In the genomic region with DNA sequence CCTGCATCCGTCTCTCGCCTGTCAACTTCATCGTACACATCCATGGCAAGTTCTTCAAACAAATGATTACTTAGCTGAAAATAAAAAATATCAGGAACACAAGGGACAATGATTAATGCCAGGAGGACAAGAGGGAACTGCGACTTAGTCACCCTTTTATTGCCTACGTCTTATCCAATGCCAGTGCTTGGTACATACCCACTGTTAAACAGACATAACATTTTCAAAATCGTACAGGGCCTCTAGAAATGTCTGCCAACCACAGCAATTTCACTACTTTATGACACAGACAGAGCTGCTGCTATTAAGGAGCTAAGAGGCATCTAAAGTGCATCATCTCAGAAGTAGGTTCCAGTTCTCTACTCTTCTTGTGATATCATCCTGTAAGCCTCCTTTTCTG, we compare ENCODE assay signal across 23 cellular contexts. TPM values are rescaled to one million over a fixed set of nuclear protein-coding genes. Genes with fewer than 3 reads are reported as not detected.
DNase-seq lines count a peak whose midpoint lies in the region; ATAC-seq, FAIRE-seq and TF ChIP-seq lines count a peak whose summit lies in the region.
"Had no signal": no experiment of that assay in that cellular context is flagged by ENCODE, and none has a peak within 500 bp of the region (broad histone marks: within the 10 kb centered on the region; RNA-seq: fewer than 3 reads in every experiment).

No MANE protein-coding gene starts in this region.

- H3K4me1 Mint-ChIP-seq in activated naive CD4-positive, alpha-beta T cell treated with anti-CD3 and anti-CD28 coated beads, Interleukin-2, amount 50 U/mL, for 24 hours: peaks cover 9% of the 10 kb centered on the region
- peaks cover 5% of the 10 kb centered on the region for H3K4me1 Mint-ChIP-seq in activated T-helper 17 cell treated with anti-CD3 and anti-CD28 coated beads, Interleukin-2, amount 50 U/mL, for 72 hours

- H3K36me3 Mint-ChIP-seq in activated naive CD4-positive, alpha-beta T cell treated with anti-CD3 and anti-CD28 coated beads, Interleukin-2, amount 50 U/mL, for 24 hours: peaks cover 7% of the 10 kb centered on the region
- peaks cover 98% of the 10 kb centered on the region for H3K36me3 Mint-ChIP-seq in activated T-helper 17 cell treated with anti-CD3 and anti-CD28 coated beads, Interleukin-2, amount 50 U/mL, for 72 hours (ENCODE audit: low read depth)

- H3K4me3 Mint-ChIP-seq in activated naive CD4-positive, alpha-beta T cell treated with anti-CD3 and anti-CD28 coated beads, Interleukin-2, amount 50 U/mL, for 24 hours: no peak overlapping the region
- H3K4me3 Mint-ChIP-seq in activated T-helper 17 cell treated with anti-CD3 and anti-CD28 coated beads, Interleukin-2, amount 50 U/mL, for 72 hours: no peak overlapping the region

- H3K9ac ChIP-seq in HepG2 (ENCODE audit: insufficient read depth, low read depth, low read length): no peak overlapping the region

- no peaks in the 10 kb centered on the region for H4K20me1 ChIP-seq in HepG2 (ENCODE audit: insufficient read depth, low read length)

- H3K27ac ChIP-seq in heart left ventricle (peak overlapping the region in 9 of 12 donors; percentile 1 to 71 (median 56)), HepG2 (ENCODE audit: extremely low read length, insufficient read depth, low read length) (no peak overlapping the region)
- H3K27ac ChIP-seq: uterus had no signal

- in situ Hi-C loops in G401 (cut with HindIII; ENCODE audit: low sequenced_read_pairs): loop anchor here (5.0 to 10.0 kb wide), 2 partner anchors 96 to 107 kb away; no protein-coding TSS in a partner anchor
- in situ Hi-C loops in HepG2 (cut with HindIII; ENCODE audit: extremely low pct_ligation_motif_present, low pct_unique_long_range_greater_than_20kb): no loop called here

- no peaks in the 10 kb centered on the region for H3K79me2 ChIP-seq in HepG2 (ENCODE audit: insufficient read depth, low read length)

- peak overlapping the region; percentile 2 for H3K27ac Mint-ChIP-seq in activated naive CD4-positive, alpha-beta T cell treated with anti-CD3 and anti-CD28 coated beads, Interleukin-2, amount 50 U/mL, for 24 hours
- H3K27ac Mint-ChIP-seq in activated T-helper 17 cell treated with anti-CD3 and anti-CD28 coated beads, Interleukin-2, amount 50 U/mL, for 72 hours: no peak overlapping the region
- H3K27ac Mint-ChIP-seq: IgD-negative memory B cell had no signal

- no peaks in the 10 kb centered on the region for H3K9me3 ChIP-seq in heart left ventricle
- no peaks in the 10 kb centered on the region for H3K9me3 ChIP-seq in HepG2 (ENCODE audit: low read length)
- H3K9me3 ChIP-seq: left lung, uterus had no signal

- TF ChIP-seq EP300 in HepG2 (IDR thresholded peaks at IDR 0.05; ENCODE audit: low read depth in 2 of 2, low read length in 2 of 2): no peak
- TF ChIP-seq EP300 in HepG2 (CRISPR knock-in tag; IDR thresholded peaks at IDR 0.05; ENCODE audit: borderline replicate concordance): no peak

- no TSS peak for BruUV-seq in HepG2 (replicated peaks; lab: Mats Ljungman, UMichigan)

- no peak for DNase-seq in activated naive CD4-positive, alpha-beta T cell (lab: John Stamatoyannopoulos, UW)
- DNase-seq in heart left ventricle (no peak), G401 (ENCODE audit: low spot score) (no peak), HepG2 (ENCODE audit: low spot score) (no peak), NCI-H2227 (lab: John Stamatoyannopoulos, UW; ENCODE audit: unreplicated experiment) (no peak)
- DNase-seq: activated CD4-positive, alpha-beta T cell treated with anti-CD3 and anti-CD28 coated beads, Interleukin-2, amount 50 U/mL, for 48 hours; activated naive CD4-positive, alpha-beta T cell treated with Interleukin-2 at 50 U/mL for 16 hours; activated T-cell treated with anti-CD3 and anti-CD28 coated beads for 4 hours; effector memory CD4-positive, alpha-beta T cell; head of caudate nucleus; left lung; midbrain; MM.1S; NCI-H187; substantia nigra; T-helper 1 cell; uterus had no signal

- H2AFZ ChIP-seq in HepG2 (ENCODE audit: low read length): no peak overlapping the region

- no peaks in the 10 kb centered on the region for H3K27me3 Mint-ChIP-seq in activated naive CD4-positive, alpha-beta T cell treated with anti-CD3 and anti-CD28 coated beads, Interleukin-2, amount 50 U/mL, for 24 hours
- H3K27me3 Mint-ChIP-seq in activated T-helper 17 cell treated with anti-CD3 and anti-CD28 coated beads, Interleukin-2, amount 50 U/mL, for 72 hours: no peaks in the 10 kb centered on the region
- H3K27me3 Mint-ChIP-seq: IgD-negative memory B cell had no signal

- H3K4me2 ChIP-seq in HepG2 (ENCODE audit: low read depth, low read length): no peak overlapping the region

- TF ChIP-seq CTCF in heart left ventricle (IDR thresholded peaks at IDR 0.05) (no peak), HepG2 (CRISPR knock-in tag; IDR thresholded peaks at IDR 0.05) (no peak)

- H3K9me3 Mint-ChIP-seq in activated naive CD4-positive, alpha-beta T cell treated with anti-CD3 and anti-CD28 coated beads, Interleukin-2, amount 50 U/mL, for 24 hours: no peaks in the 10 kb centered on the region
- no peaks in the 10 kb centered on the region for H3K9me3 Mint-ChIP-seq in activated T-helper 17 cell treated with anti-CD3 and anti-CD28 coated beads, Interleukin-2, amount 50 U/mL, for 72 hours
- H3K9me3 Mint-ChIP-seq: IgD-negative memory B cell had no signal

- CTCF ChIA-PET in HepG2 (lab: Yijun Ruan, JAX; ENCODE audit: low intra/inter-chr PET ratio, low total read pairs): no interaction called here

- H3K36me3 ChIP-seq in heart left ventricle (peaks cover 0 to 98% (median 91%) of the 10 kb centered on the region in 9 donors), HepG2 (replicated peaks in 1 of 2; ENCODE audit: control insufficient read depth in 1 of 2, insufficient read depth in 2 of 2, low read length in 2 of 2) (peaks cover 22 to 56% of the 10 kb centered on the region in 2 experiments)
- H3K36me3 ChIP-seq: uterus had no signal

- peaks cover 0 to 28% (median 7%) of the 10 kb centered on the region in 12 donors for H3K4me1 ChIP-seq in heart left ventricle
- peaks cover 3% of the 10 kb centered on the region; the same call in 1 of the 2 replicates for H3K4me1 ChIP-seq in HepG2 (ENCODE audit: insufficient read depth, low read length)
- H3K4me1 ChIP-seq: uterus had no signal

- H3K4me3 ChIP-seq in heart left ventricle (peak overlapping the region in 1 of 12 donors; percentile 1), HepG2 (replicated peaks in 1 of 3; ENCODE audit: insufficient read depth in 1 of 3, low read depth in 2 of 3, low read length in 3 of 3) (no peak overlapping the region)
- H3K4me3 ChIP-seq: left lung, uterus had no signal

- ATAC-seq in activated T-helper 17 cell treated with anti-CD3 and anti-CD28 coated beads, Interleukin-2, amount 50 U/mL, for 72 hours (replicated peaks): peak; percentile 38
- ATAC-seq in heart left ventricle (peak; percentile 19 to 72 (median 52)), HepG2 (no peak), GM21825 (IDR thresholded peaks at IDR 0.05; ENCODE audit: unreplicated experiment) (no peak)
- ATAC-seq: left lung had no signal

- intact Hi-C loops in heart left ventricle (cut with DNase I) (loop anchor here in 1 of 10 donors (5.0 kb wide), 1 partner anchor 36 kb away; a partner anchor contains a TSS), HepG2 (cut with micrococcal nuclease; ENCODE audit: unreplicated experiment) (no loop called here)

- 51 to 61% (median 54%) methylated on average over 6 of the region's 6 CpGs for WGBS in heart left ventricle, 4 donors
- WGBS in HepG2 (ENCODE audit: low lambda C conversion rate): 94% methylated on average over 6 of the region's 6 CpGs

- H3K27me3 ChIP-seq in heart left ventricle (no peaks in the 10 kb centered on the region), HepG2 (ENCODE audit: control insufficient read depth in 1 of 2, insufficient read depth in 2 of 2, low read length in 2 of 2) (no peaks in the 10 kb centered on the region)
- H3K27me3 ChIP-seq: left lung, uterus had no signal

- TF ChIP-seq POLR2A in heart left ventricle (IDR thresholded peaks at IDR 0.05) (no peak), HepG2 (IDR thresholded peaks at IDR 0.05; ENCODE audit: insufficient read depth in 1 of 2, low read depth in 2 of 2, low read length in 2 of 2) (no peak)

- no peak for FAIRE-seq in HepG2 (lab: Jason Lieb, UNC)
- FAIRE-seq: D721Med, G401.6 had no signal

- POLR2A ChIA-PET in HepG2 (lab: Yijun Ruan, JAX): no interaction called here

- no peak for TF ChIP-seq RAD21 in HepG2 (CRISPR knock-in tag; IDR thresholded peaks at IDR 0.05)

RNA-seq across cellular contexts. Expression of a gene that starts 34.6 kb away (rescaled TPM):
- 10 to 100 TPM; 70.8 to 75.2 TPM for total RNA-seq in activated T-helper 17 cell treated with anti-CD3 and anti-CD28 coated beads, Interleukin-2, amount 50 U/mL, for 72 hours
- total RNA-seq in heart left ventricle (10 to 100 TPM; 28.5 to 56.7 (median 41.7) TPM), HepG2 (2016; rRNA removed; fragmentation: Illumina TruSeq; extraction: Trizol) (15.2 and 18.4 TPM in 2 replicates)
- polyA plus RNA-seq in heart left ventricle (10 to 100 TPM; 17.4 to 33.9 TPM), HepG2 (2011; rRNA removed) (18.7 and 19.8 TPM in 2 replicates)
- total RNA-seq in G401 (2014; rRNA removed; shearing (Covaris generic)): 11.4 and 21.1 TPM in 2 replicates
- total RNA-seq in HepG2 (2016; cell fraction: cytosol; rRNA removed; fragmentation: Illumina TruSeq; extraction: Trizol; ENCODE audit: low read depth): 6.4 and 7.3 TPM in 2 replicates
- total RNA-seq in HepG2 (2016; cell fraction: insoluble cytoplasmic fraction; rRNA removed; fragmentation: Illumina TruSeq; extraction: Trizol): 14.1 and 17.8 TPM in 2 replicates
- total RNA-seq in HepG2 (2016; cell fraction: membrane; rRNA removed; fragmentation: Illumina TruSeq; extraction: Trizol): 9.0 and 9.5 TPM in 2 replicates
- total RNA-seq in HepG2 (2016; cell fraction: nucleus; rRNA removed; fragmentation: Illumina TruSeq; extraction: Trizol): 31.9 and 34.5 TPM in 2 replicates
- 9.5 and 12.3 TPM in 2 replicates for polyA plus RNA-seq in HepG2 (2011; cell fraction: cytosol; rRNA removed)
- 50.5 and 56.5 TPM in 2 replicates for polyA plus RNA-seq in HepG2 (2011; cell fraction: nucleus; rRNA removed)
- 14.5 and 15.2 TPM in 2 replicates for polyA plus RNA-seq in HepG2 (2012)
- polyA plus RNA-seq in HepG2 (2016; cell fraction: cytosol; fragmentation: Illumina TruSeq; extraction: Trizol; ENCODE audit: low read depth): 0.65 and 0.83 TPM in 2 replicates
- 11.7 and 12.8 TPM in 2 replicates for polyA plus RNA-seq in HepG2 (2016; cell fraction: insoluble cytoplasmic fraction; fragmentation: Illumina TruSeq; extraction: Trizol; ENCODE audit: low read depth)
- polyA plus RNA-seq in HepG2 (2016; cell fraction: membrane; fragmentation: Illumina TruSeq; extraction: Trizol; ENCODE audit: low read depth): 2.2 and 2.5 TPM in 2 replicates
- polyA plus RNA-seq in HepG2 (2016; cell fraction: nucleus; fragmentation: Illumina TruSeq; extraction: Trizol; ENCODE audit: insufficient read depth, low read depth): 59.1 and 66.0 TPM in 2 replicates
- polyA minus RNA-seq in HepG2 (2011; rRNA and poly(A)+ RNA removed; ENCODE audit: low replicate concordance): 26.7 and 35.9 TPM in 2 replicates
- polyA minus RNA-seq in HepG2 (2011; cell fraction: cytosol; rRNA and poly(A)+ RNA removed): 11.9 and 13.6 TPM in 2 replicates
- polyA minus RNA-seq in HepG2 (2011; cell fraction: nucleus; rRNA and poly(A)+ RNA removed): 90.6 and 102 TPM in 2 replicates

RNA-seq across cellular contexts. Expression of a gene that starts 37.6 kb away (rescaled TPM):
- 10 to 100 TPM; 61.4 to 68.5 TPM for total RNA-seq in activated T-helper 17 cell treated with anti-CD3 and anti-CD28 coated beads, Interleukin-2, amount 50 U/mL, for 72 hours
- 10 to 100 TPM; 16.0 to 80.6 (median 24.4) TPM for total RNA-seq in heart left ventricle
- polyA plus RNA-seq in heart left ventricle: 10 to 100 TPM in 1 of 2 donors, 1 to 10 TPM in 1; 8.4 to 47.4 TPM
- 17.1 and 38.2 TPM in 2 replicates for total RNA-seq in G401 (2014; rRNA removed; shearing (Covaris generic))
- total RNA-seq in HepG2 (2016; rRNA removed; fragmentation: Illumina TruSeq; extraction: Trizol): 34.1 and 40.7 TPM in 2 replicates
- 19.2 and 22.0 TPM in 2 replicates for total RNA-seq in HepG2 (2016; cell fraction: cytosol; rRNA removed; fragmentation: Illumina TruSeq; extraction: Trizol; ENCODE audit: low read depth)
- total RNA-seq in HepG2 (2016; cell fraction: insoluble cytoplasmic fraction; rRNA removed; fragmentation: Illumina TruSeq; extraction: Trizol): 35.8 and 44.1 TPM in 2 replicates
- total RNA-seq in HepG2 (2016; cell fraction: membrane; rRNA removed; fragmentation: Illumina TruSeq; extraction: Trizol): 36.6 and 37.4 TPM in 2 replicates
- 27.2 and 29.0 TPM in 2 replicates for total RNA-seq in HepG2 (2016; cell fraction: nucleus; rRNA removed; fragmentation: Illumina TruSeq; extraction: Trizol)
- 41.6 and 51.0 TPM in 2 replicates for polyA plus RNA-seq in HepG2 (2011; rRNA removed)
- 36.8 and 47.0 TPM in 2 replicates for polyA plus RNA-seq in HepG2 (2011; cell fraction: cytosol; rRNA removed)
- 90.0 and 92.3 TPM in 2 replicates for polyA plus RNA-seq in HepG2 (2011; cell fraction: nucleus; rRNA removed)
- 36.3 and 37.0 TPM in 2 replicates for polyA plus RNA-seq in HepG2 (2012)
- 6.9 and 7.4 TPM in 2 replicates for polyA plus RNA-seq in HepG2 (2016; cell fraction: cytosol; fragmentation: Illumina TruSeq; extraction: Trizol; ENCODE audit: low read depth)
- 32.2 and 35.3 TPM in 2 replicates for polyA plus RNA-seq in HepG2 (2016; cell fraction: insoluble cytoplasmic fraction; fragmentation: Illumina TruSeq; extraction: Trizol; ENCODE audit: low read depth)
- polyA plus RNA-seq in HepG2 (2016; cell fraction: membrane; fragmentation: Illumina TruSeq; extraction: Trizol; ENCODE audit: low read depth): 19.0 and 20.8 TPM in 2 replicates
- polyA plus RNA-seq in HepG2 (2016; cell fraction: nucleus; fragmentation: Illumina TruSeq; extraction: Trizol; ENCODE audit: insufficient read depth, low read depth): 53.7 and 57.1 TPM in 2 replicates
- 40.3 and 72.5 TPM in 2 replicates for polyA minus RNA-seq in HepG2 (2011; rRNA and poly(A)+ RNA removed; ENCODE audit: low replicate concordance)
- 27.5 and 31.2 TPM in 2 replicates for polyA minus RNA-seq in HepG2 (2011; cell fraction: cytosol; rRNA and poly(A)+ RNA removed)
- 41.3 and 58.9 TPM in 2 replicates for polyA minus RNA-seq in HepG2 (2011; cell fraction: nucleus; rRNA and poly(A)+ RNA removed)

Comparison
In these comparisons a context has a peak if more than half of its experiments do, and no peak if none do; other contexts are left out.
1. ATAC-seq: peak in activated T-helper 17 cell treated with anti-CD3 and anti-CD28 coated beads, Interleukin-2, amount 50 U/mL, for 72 hours (single experiment) and heart left ventricle (4 of 4); none in HepG2 (single experiment) and GM21825 (single experiment).